In genomic region chr12:14454098-14454907, GRCh38 we compare ENCODE assay signal across 7 cellular contexts.
A peak's percentile ranks its signal among the peaks of the same experiment; 100 is the strongest.
DNase-seq lines count a peak whose midpoint lies in the region; ATAC-seq, FAIRE-seq and TF ChIP-seq lines count a peak whose summit lies in the region.

No MANE protein-coding gene starts in this region.

- H3K9me3 ChIP-seq in DND-41 (ENCODE audit: insufficient read depth, low read length, severe bottlenecking) (no peaks in the 10 kb centered on the region), Loucy (ENCODE audit: insufficient read depth, low read depth, low read length) (no peaks in the 10 kb centered on the region), T-helper 17 cell (ENCODE audit: control insufficient read depth, low read length, poor library complexity, severe bottlenecking) (no peaks in the 10 kb centered on the region), esophagus squamous epithelium (no peaks in the 10 kb centered on the region), trophoblast cell (ENCODE audit: insufficient read depth, low read depth, low read length) (no peaks in the 10 kb centered on the region)

- H3K36me3 ChIP-seq in DND-41 (ENCODE audit: insufficient read depth, low read length) (peaks cover 60% of the 10 kb centered on the region), Loucy (ENCODE audit: insufficient read depth, low read length) (peaks cover 77% of the 10 kb centered on the region; the same call in 1 of the 2 replicates), esophagus squamous epithelium (peaks cover 0 to 94% (median 10%) of the 10 kb centered on the region in 3 donors), trophoblast cell (ENCODE audit: control insufficient read depth in 1 of 2, insufficient read depth in 2 of 2, low read length in 2 of 2) (peaks cover 12 to 18% of the 10 kb centered on the region in 2 experiments)

- H2BK5ac ChIP-seq in trophoblast cell (ENCODE audit: low read depth, low read length, poor library complexity): peak overlapping the region; percentile 16

- H3K4me2 ChIP-seq in DND-41 (ENCODE audit: insufficient read depth, low read length) (no peak overlapping the region), Loucy (ENCODE audit: low read depth, low read length, poor library complexity, severe bottlenecking) (no peak overlapping the region), trophoblast cell (ENCODE audit: low read length) (no peak overlapping the region)

- H4K8ac ChIP-seq in trophoblast cell (ENCODE audit: low read depth, low read length): no peak overlapping the region

- TF ChIP-seq CTCF in DND-41 (IDR thresholded peaks at IDR 0.05; ENCODE audit: borderline replicate concordance, extremely low read depth, low read length, poor library complexity, severe bottlenecking) (peak; percentile 64), Loucy (conservative IDR thresholded peaks at IDR 0.05; ENCODE audit: low read length) (peak; percentile 97), esophagus squamous epithelium (IDR thresholded peaks at IDR 0.05) (peak in 5 of 6 experiments; percentile 24 to 77 (median 43))

- H3K4me1 ChIP-seq in DND-41 (ENCODE audit: insufficient read depth, low read length) (no peaks in the 10 kb centered on the region), Loucy (ENCODE audit: insufficient read depth, low read length, poor library complexity, severe bottlenecking) (peaks cover 21% of the 10 kb centered on the region), esophagus squamous epithelium (no peaks in the 10 kb centered on the region), trophoblast cell (ENCODE audit: control insufficient read depth in 1 of 2, insufficient read depth in 2 of 2, low read length in 2 of 2) (peaks cover 0 to 3% of the 10 kb centered on the region in 2 experiments)

- no peak overlapping the region for H2BK12ac ChIP-seq in trophoblast cell (ENCODE audit: low read length)

- H3K36me3 Mint-ChIP-seq in T-helper 17 cell (ENCODE audit: low read depth): peaks cover 36% of the 10 kb centered on the region

- no peak overlapping the region for H3K4me3 ChIP-seq in DND-41 (ENCODE audit: low read depth in 1 of 2, low read length in 2 of 2)
- no peak overlapping the region for H3K4me3 ChIP-seq in Loucy (ENCODE audit: low read length, poor library complexity, severe bottlenecking)
- H3K4me3 ChIP-seq in esophagus squamous epithelium: no peak overlapping the region
- no peak overlapping the region for H3K4me3 ChIP-seq in trophoblast cell (ENCODE audit: low read depth, low read length)

- H3K27ac Mint-ChIP-seq in T-helper 17 cell: peak overlapping the region; percentile 70

- H3K79me2 ChIP-seq in DND-41 (ENCODE audit: insufficient read depth, low read length) (peaks cover 17% of the 10 kb centered on the region), Loucy (ENCODE audit: insufficient read depth, low read length) (peaks cover 57% of the 10 kb centered on the region), trophoblast cell (ENCODE audit: control insufficient read depth, insufficient read depth, low read length, poor library complexity) (no peaks in the 10 kb centered on the region)

- no peaks in the 10 kb centered on the region for H4K20me1 ChIP-seq in DND-41 (ENCODE audit: insufficient read depth, low read length)
- H4K20me1 ChIP-seq in Loucy (ENCODE audit: insufficient read depth, low read length, poor library complexity, severe bottlenecking): peaks cover 48% of the 10 kb centered on the region

- no peak overlapping the region for H3K4ac ChIP-seq in trophoblast cell (ENCODE audit: low read depth, low read length)

- no peak overlapping the region for H4K91ac ChIP-seq in trophoblast cell (ENCODE audit: low read depth, low read length)

- no peak overlapping the region for H3K23ac ChIP-seq in trophoblast cell (ENCODE audit: low read length)

- intact Hi-C loops in esophagus squamous epithelium (cut with DNase I): no loop called here

- H3K79me1 ChIP-seq in trophoblast cell (ENCODE audit: low read length): no peaks in the 10 kb centered on the region

- H3K18ac ChIP-seq in trophoblast cell (ENCODE audit: low read length): no peak overlapping the region

- DNase-seq in DND-41: peak; percentile 32
- DNase-seq in GM19239 (ENCODE audit: insufficient read length, low spot score): peak; percentile 4
- no peak for DNase-seq in T-helper 17 cell
- DNase-seq in esophagus squamous epithelium (lab: John Stamatoyannopoulos, UW): no peak
- DNase-seq in trophoblast cell: peak; percentile 19 to 54
- DNase-seq in mucosa of gallbladder (ENCODE audit: low spot score): no peak

- no peak overlapping the region for H2AK5ac ChIP-seq in trophoblast cell (ENCODE audit: low read length)

- H2AFZ ChIP-seq in DND-41 (ENCODE audit: low read depth, low read length) (no peak overlapping the region), Loucy (ENCODE audit: low read length) (no peak overlapping the region), trophoblast cell (ENCODE audit: insufficient read depth, low read length, poor library complexity) (no peak overlapping the region)

- H3K4me3 Mint-ChIP-seq in T-helper 17 cell: peak overlapping the region; percentile 63

- H3K9ac ChIP-seq in DND-41 (ENCODE audit: low read depth, low read length) (no peak overlapping the region), Loucy (ENCODE audit: low read depth, low read length, poor library complexity, severe bottlenecking) (no peak overlapping the region), trophoblast cell (ENCODE audit: low read length) (no peak overlapping the region)

- no peaks in the 10 kb centered on the region for H3K27me3 Mint-ChIP-seq in T-helper 17 cell

- no peak overlapping the region for H4K12ac ChIP-seq in trophoblast cell (ENCODE audit: low read depth, low read length)

- no peak overlapping the region for H2BK120ac ChIP-seq in trophoblast cell (ENCODE audit: insufficient read depth, low read length, poor library complexity)

- no peak for TF ChIP-seq POLR2A in esophagus squamous epithelium (IDR thresholded peaks at IDR 0.05)

- H3K27me3 ChIP-seq in DND-41 (ENCODE audit: insufficient read depth, low read length, poor library complexity) (no peaks in the 10 kb centered on the region), Loucy (ENCODE audit: insufficient read depth, low read length, poor library complexity, severe bottlenecking) (no peaks in the 10 kb centered on the region), esophagus squamous epithelium (no peaks in the 10 kb centered on the region), trophoblast cell (ENCODE audit: insufficient read depth, low read length) (no peaks in the 10 kb centered on the region)

- H3K14ac ChIP-seq in trophoblast cell (ENCODE audit: low read length): no peak overlapping the region

- no peaks in the 10 kb centered on the region for H3K9me2 ChIP-seq in Loucy (replicated peaks; ENCODE audit: low read depth, low read length)

- H3F3A ChIP-seq in Loucy (ENCODE audit: low read depth): no peaks in the 10 kb centered on the region

- H3K27ac ChIP-seq in DND-41 (ENCODE audit: low read length): no peak overlapping the region
- no peak overlapping the region for H3K27ac ChIP-seq in esophagus squamous epithelium
- H3K27ac ChIP-seq in trophoblast cell (ENCODE audit: low read depth, low read length): no peak overlapping the region

- FAIRE-seq in GM19239 (lab: Jason Lieb, UNC): peak; percentile 79

- H3K4me1 Mint-ChIP-seq in T-helper 17 cell: peaks cover 46% of the 10 kb centered on the region

- ATAC-seq in DND-41 (ENCODE audit: insufficient read depth, low read depth) (peak; percentile 78), T-helper 17 cell (peak; percentile 84)

- 65 to 79% methylated on average over 2 of the region's 2 CpGs for WGBS in esophagus squamous epithelium, 2 donors
- no CpG with 5 or more reads among the region's 2 CpGs for WGBS in trophoblast cell (ENCODE audit: extremely low coverage, insufficient coverage, insufficient read length)

Comparison
In these comparisons a context has a peak if more than half of its experiments do, and no peak if none do; other contexts are left out.
1. DNase-seq: peak in DND-41 (single experiment), GM19239 (single experiment) and trophoblast cell (2 of 2); none in T-helper 17 cell (0 of 3), esophagus squamous epithelium (single experiment) and mucosa of gallbladder (single experiment).
2. CTCF ChIP-seq: peak in every context shown above with its lines; median percentile 97 in Loucy; 64 in DND-41; 43 in esophagus squamous epithelium.